8 cellular contexts compared by ENCODE assay signal in genomic region chr4:105146286-105147219, GRCh38. TPM values are rescaled to one million over a fixed set of nuclear protein-coding genes. Genes with fewer than 3 reads are reported as not detected.
A peak's percentile ranks its signal among the peaks of the same experiment; 100 is the strongest.
DNase-seq lines count a peak whose midpoint lies in the region; ATAC-seq and TF ChIP-seq lines count a peak whose summit lies in the region.

TSS of gene TET2 (plus strand) at chr4:105146876. CDS start at chr4:105233943, 87,067 bp downstream.

- H3K27me3 ChIP-seq in BJ (ENCODE audit: control insufficient read depth, insufficient read depth, low read length) (no peaks in the 10 kb centered on the region), left lung (no peaks in the 10 kb centered on the region)

- no peaks in the 10 kb centered on the region for H3K9me3 ChIP-seq in left lung

- no peaks in the 10 kb centered on the region for H3K36me3 ChIP-seq in BJ (ENCODE audit: control insufficient read depth, insufficient read depth, low read length)
- no peaks in the 10 kb centered on the region for H3K36me3 ChIP-seq in left lung

- CTCF ChIA-PET in BJ (lab: Yijun Ruan, JAX) = interaction anchor here (1.1 to 1.4 kb wide), 2 partner anchors 9 to 327 kb away, joined by 3 to 6 read pairs; partner anchors contain the start of gene PPA2

- intact Hi-C loops in left lung (cut with DNase I) = no loop called here

- H3K4me1 ChIP-seq in left lung = peaks cover 0 to 62% of the 10 kb centered on the region in 2 donors

- POLR2A ChIA-PET in BJ (lab: Charles Lee) = no interaction called here

- TF ChIP-seq CTCF in BJ (IDR thresholded peaks at IDR 0.05; ENCODE audit: insufficient read depth, low read depth, low read length) (no peak), left lung (IDR thresholded peaks at IDR 0.05) (no peak)

- ATAC-seq in GM19328 (IDR thresholded peaks at IDR 0.05; ENCODE audit: unreplicated experiment) (peak; percentile 85), HG03460 (IDR thresholded peaks at IDR 0.05; ENCODE audit: unreplicated experiment) (peak; percentile 79), left lung (peak; percentile 85)

- peak within 1 kb of the TSS; percentile 89 to 99 for H3K27ac ChIP-seq in left lung

- DNase-seq in BJ (ENCODE audit: low read depth) = peak; percentile 35
- DNase-seq in NCI-H526 treated with DMSO at 0.1 percent for 48 hours (lab: John Stamatoyannopoulos, UW) = peak; percentile 50
- DNase-seq in activated CD4-positive, alpha-beta T cell treated with anti-CD3 and anti-CD28 coated beads, Interleukin-2, amount 50 U/mL, for 24 hours (ENCODE audit: low read depth in 1 of 2, low spot score in 1 of 2) = peak; percentile 62 to 80
- DNase-seq in dedifferentiated amniotic fluid mesenchymal stem cell (ENCODE audit: extremely low spot score) = peak; percentile 81
- peak; percentile 86 to 96 for DNase-seq in left lung
- peak; percentile 80 to 81 for DNase-seq in stimulated activated CD4-positive, alpha-beta T cell treated with anti-CD3 and anti-CD28 coated beads, Interleukin-2, amount 100 ng/mL, for 24 hours

- peak within 1 kb of the TSS; percentile 51 for H3K4me3 ChIP-seq in BJ (ENCODE audit: low read depth, low read length)
- peak within 1 kb of the TSS; percentile 59 to 84 for H3K4me3 ChIP-seq in left lung

RNA-seq across cellular contexts. Expression of gene TET2, which starts in this region (rescaled TPM):
- 6.9 and 9.6 TPM in 2 replicates for polyA plus RNA-seq in BJ (2011; rRNA removed)
- polyA minus RNA-seq in BJ (2011; rRNA and poly(A)+ RNA removed) = 16.7 and 20.3 TPM in 2 replicates
- total RNA-seq in left lung = 10 to 100 TPM; 19.1 to 33.2 TPM

Comparison
In these comparisons a context has a peak if more than half of its experiments do, and no peak if none do; other contexts are left out.
1. Peak in every context shown above with its lines: DNase-seq, ATAC-seq, H3K4me3 ChIP-seq and H3K27ac ChIP-seq.
2. DNase-seq: peak in every context shown above with its lines; median percentile 91 in left lung; 81 in dedifferentiated amniotic fluid mesenchymal stem cell; 80 in stimulated activated CD4-positive, alpha-beta T cell treated with anti-CD3 and anti-CD28 coated beads, Interleukin-2, amount 100 ng/mL, for 24 hours; 71 in activated CD4-positive, alpha-beta T cell treated with anti-CD3 and anti-CD28 coated beads, Interleukin-2, amount 50 U/mL, for 24 hours; 50 in NCI-H526 treated with DMSO at 0.1 percent for 48 hours; 35 in BJ.